Comparison of ENCODE assay signal across 1 cellular context in the genomic region with DNA sequence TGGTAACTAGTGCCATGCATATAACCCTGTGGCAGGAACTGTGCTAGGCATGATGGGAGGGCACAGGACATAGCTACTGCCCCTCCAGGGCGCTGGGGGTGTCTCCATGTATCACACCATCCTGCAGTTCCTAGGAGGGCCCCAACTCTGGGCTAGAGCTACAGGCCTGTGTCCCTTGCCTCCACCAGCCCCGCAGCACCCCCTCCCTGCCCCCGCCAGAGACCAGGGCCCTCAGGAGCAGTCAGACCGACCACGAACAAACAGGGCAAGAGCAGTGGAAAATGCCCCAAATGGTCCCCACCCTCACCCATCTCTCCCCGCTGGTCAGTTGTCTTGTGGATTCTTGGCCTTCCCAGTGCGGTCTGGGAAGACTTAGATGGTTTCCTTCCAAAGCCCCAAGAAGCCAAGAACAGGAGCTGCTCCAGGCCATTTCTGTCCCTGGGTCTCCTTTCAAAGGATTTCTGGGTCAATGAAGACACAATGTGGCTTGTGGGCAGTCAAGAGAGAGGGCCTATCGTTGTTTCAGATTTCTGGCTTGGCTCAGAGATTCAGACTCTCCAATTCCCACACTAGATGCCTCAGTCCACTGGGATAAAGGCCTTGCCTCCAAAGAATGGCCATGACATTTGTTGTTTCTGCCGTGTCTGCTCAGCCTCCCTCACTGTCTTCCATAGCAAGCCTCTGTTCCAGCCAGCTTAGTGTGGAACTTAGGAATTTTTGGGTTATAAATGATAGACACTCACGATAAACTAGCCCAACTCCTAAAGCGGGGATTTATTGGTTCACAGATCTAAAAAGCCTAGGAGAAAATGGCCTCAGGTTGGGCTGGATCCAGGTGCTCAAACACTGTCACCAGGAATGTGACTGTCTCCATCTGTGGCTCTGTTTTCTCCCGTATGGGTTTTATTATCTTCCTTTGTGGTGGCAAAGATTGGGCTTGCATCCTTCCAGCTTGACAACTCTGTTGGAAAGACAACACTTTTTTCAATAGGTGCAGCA.
TF ChIP-seq lines count a peak whose summit lies in the region.

No MANE protein-coding gene starts in this region.

TF ChIP-seq in H1, 55 proteins besides CTCF, POLR2A, EP300 and RAD21:
- TF ChIP-seq CHD2 (IDR thresholded peaks at IDR 0.05; ENCODE audit: low read length) (no peak), ASH2L (IDR thresholded peaks at IDR 0.05; ENCODE audit: low read length) (no peak), PHF8 (conservative IDR thresholded peaks at IDR 0.05; ENCODE audit: low read depth, low read length) (no peak), KDM5A (IDR thresholded peaks at IDR 0.05; ENCODE audit: low read length) (no peak), FOSL1 (IDR thresholded peaks at IDR 0.05; ENCODE audit: insufficient read depth, low read depth, low read length) (no peak), NRF1 (IDR thresholded peaks at IDR 0.05; ENCODE audit: low read depth, low read length) (no peak), RBBP5 (IDR thresholded peaks at IDR 0.05; ENCODE audit: borderline replicate concordance, low read depth, low read length) (no peak), SRF (IDR thresholded peaks at IDR 0.05; ENCODE audit: low read depth, low read length) (no peak), RFX5 (IDR thresholded peaks at IDR 0.05; ENCODE audit: borderline replicate concordance, low read depth, low read length) (no peak), TAF1 (IDR thresholded peaks at IDR 0.05; ENCODE audit: low read depth, low read length) (no peak), YY1 (IDR thresholded peaks at IDR 0.05; ENCODE audit: low read depth, low read length) (no peak), TCF12 (IDR thresholded peaks at IDR 0.05; ENCODE audit: low read depth, low read length) (no peak), SIN3A (conservative IDR thresholded peaks at IDR 0.05 in 1 of 2, IDR thresholded peaks at IDR 0.05 in 1 of 2; ENCODE audit: low read depth in 1 of 2, low read length in 2 of 2) (no peak), BCL11A (IDR thresholded peaks at IDR 0.05; ENCODE audit: low read depth in 2 of 2, low read length in 2 of 2) (no peak), CBX5 (IDR thresholded peaks at IDR 0.05; ENCODE audit: low read depth, low read length) (no peak), BACH1 (IDR thresholded peaks at IDR 0.05; ENCODE audit: low read length) (no peak)
- TF ChIP-seq, protein P1, sequence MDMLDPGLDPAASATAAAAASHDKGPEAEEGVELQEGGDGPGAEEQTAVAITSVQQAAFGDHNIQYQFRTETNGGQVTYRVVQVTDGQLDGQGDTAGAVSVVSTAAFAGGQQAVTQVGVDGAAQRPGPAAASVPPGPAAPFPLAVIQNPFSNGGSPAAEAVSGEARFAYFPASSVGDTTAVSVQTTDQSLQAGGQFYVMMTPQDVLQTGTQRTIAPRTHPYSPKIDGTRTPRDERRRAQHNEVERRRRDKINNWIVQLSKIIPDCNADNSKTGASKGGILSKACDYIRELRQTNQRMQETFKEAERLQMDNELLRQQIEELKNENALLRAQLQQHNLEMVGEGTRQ (IDR thresholded peaks at IDR 0.05; ENCODE audit: low read length) = no peak
- TF ChIP-seq, protein P2, sequence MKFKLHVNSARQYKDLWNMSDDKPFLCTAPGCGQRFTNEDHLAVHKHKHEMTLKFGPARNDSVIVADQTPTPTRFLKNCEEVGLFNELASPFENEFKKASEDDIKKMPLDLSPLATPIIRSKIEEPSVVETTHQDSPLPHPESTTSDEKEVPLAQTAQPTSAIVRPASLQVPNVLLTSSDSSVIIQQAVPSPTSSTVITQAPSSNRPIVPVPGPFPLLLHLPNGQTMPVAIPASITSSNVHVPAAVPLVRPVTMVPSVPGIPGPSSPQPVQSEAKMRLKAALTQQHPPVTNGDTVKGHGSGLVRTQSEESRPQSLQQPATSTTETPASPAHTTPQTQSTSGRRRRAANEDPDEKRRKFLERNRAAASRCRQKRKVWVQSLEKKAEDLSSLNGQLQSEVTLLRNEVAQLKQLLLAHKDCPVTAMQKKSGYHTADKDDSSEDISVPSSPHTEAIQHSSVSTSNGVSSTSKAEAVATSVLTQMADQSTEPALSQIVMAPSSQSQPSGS (IDR thresholded peaks at IDR 0.05; ENCODE audit: low read length) = no peak
- TF ChIP-seq, protein P3, sequence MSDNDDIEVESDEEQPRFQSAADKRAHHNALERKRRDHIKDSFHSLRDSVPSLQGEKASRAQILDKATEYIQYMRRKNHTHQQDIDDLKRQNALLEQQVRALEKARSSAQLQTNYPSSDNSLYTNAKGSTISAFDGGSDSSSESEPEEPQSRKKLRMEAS (IDR thresholded peaks at IDR 0.05) = no peak
